Comparison of ENCODE assay signal across 2 cellular contexts in genomic region chr16:77571463-77571862, GRCh38.
TF ChIP-seq lines count a peak whose summit lies in the region.

No MANE protein-coding gene starts in this region.

TF ChIP-seq in HepG2, 621 proteins besides CTCF, POLR2A, EP300 and RAD21 (continued from another document):
- TF ChIP-seq ZNF674 (CRISPR knock-in tag; IDR thresholded peaks at IDR 0.05; ENCODE audit: low read depth) (no peak), MAFK (conservative IDR thresholded peaks at IDR 0.05 in 1 of 2, IDR thresholded peaks at IDR 0.05 in 1 of 2; ENCODE audit: low read length in 2 of 2) (peak; percentile 50 to 64; a peak in 3 of 4 replicates), RXRB (CRISPR knock-in tag; IDR thresholded peaks at IDR 0.05; ENCODE audit: borderline replicate concordance) (no peak), MAFF (IDR thresholded peaks at IDR 0.05; ENCODE audit: low read depth, low read length) (peak; percentile 44; the same call in 1 of the 2 replicates)

TF ChIP-seq in neural cell, 6 proteins besides CTCF, POLR2A, EP300 and RAD21 (continued from another document):
- TF ChIP-seq MXI1 (conservative IDR thresholded peaks at IDR 0.05; ENCODE audit: poor library complexity, severe bottlenecking) = no peak
